In the genomic region with DNA sequence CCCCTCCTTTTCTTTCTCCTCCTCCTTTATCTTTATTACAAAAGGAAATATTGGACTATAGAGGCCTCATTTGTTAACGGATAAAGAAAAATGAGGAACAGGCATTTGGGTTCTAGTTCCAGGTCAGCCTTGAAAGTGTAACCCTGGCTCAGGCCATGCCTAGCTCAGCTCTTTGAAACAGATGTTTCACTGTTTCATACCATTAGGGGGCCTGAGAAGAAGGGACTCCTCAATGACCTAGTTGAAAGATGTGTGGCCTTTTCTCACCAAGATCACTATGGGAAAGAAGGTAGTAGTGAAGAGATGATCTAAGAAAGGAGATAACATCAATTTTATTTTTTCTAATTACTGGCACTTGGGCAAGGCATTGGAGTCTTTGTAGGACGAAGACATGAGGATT, we compare ENCODE assay signal across 21 cellular contexts.
"Had no signal": no experiment of that assay in that cellular context is flagged by ENCODE, and none has a peak within 500 bp of the region (broad histone marks: within the 10 kb centered on the region; RNA-seq: fewer than 3 reads in every experiment).

No MANE protein-coding gene starts in this region.

- H3K9me3 Mint-ChIP-seq: memory B cell had no signal

- H3K27ac ChIP-seq: epithelial cell of prostate, esophagus muscularis mucosa, gastrocnemius medialis, heart right ventricle, left ventricle myocardium inferior, lower lobe of right lung, right atrium auricular region, sigmoid colon, stomach, thoracic aorta, transverse colon had no signal

- DNase-seq: effector memory CD4-positive, alpha-beta T cell; gastrocnemius medialis; heart right ventricle; hypothalamus; kidney; left cardiac atrium; left ventricle myocardium inferior; lower lobe of right lung; midbrain; sigmoid colon; small intestine; stimulated activated CD4-positive, alpha-beta T cell treated with anti-CD3 and anti-CD28 coated beads, Interleukin-12 subunit alpha, Interleukin-12 subunit beta, amount 100 ng/mL, for 4 hours; stimulated activated naive CD4-positive, alpha-beta T cell; stomach; substantia nigra; transverse colon had no signal

- H3K36me3 Mint-ChIP-seq: memory B cell had no signal

- H3K27ac Mint-ChIP-seq: memory B cell had no signal

- H3K27me3 Mint-ChIP-seq: memory B cell had no signal

- FAIRE-seq: kidney, small intestine had no signal

- H3K27me3 ChIP-seq: esophagus muscularis mucosa, heart right ventricle, right atrium auricular region, sigmoid colon, transverse colon had no signal

- H3K4me1 ChIP-seq: esophagus muscularis mucosa, gastrocnemius medialis, heart right ventricle, left ventricle myocardium inferior, lower lobe of right lung, right atrium auricular region, sigmoid colon, stomach, transverse colon had no signal

- H3K4me1 Mint-ChIP-seq: memory B cell had no signal

- H3K4me3 Mint-ChIP-seq: memory B cell had no signal

- ATAC-seq: gastrocnemius medialis, heart right ventricle, left cardiac atrium, lower lobe of right lung had no signal

- H3K4me3 ChIP-seq: esophagus muscularis mucosa, gastrocnemius medialis, heart right ventricle, left ventricle myocardium inferior, lower lobe of right lung, right atrium auricular region, sigmoid colon, stomach, thoracic aorta, transverse colon had no signal

- H3K9me3 ChIP-seq: esophagus muscularis mucosa, gastrocnemius medialis, heart right ventricle, left ventricle myocardium inferior, lower lobe of right lung, right atrium auricular region, sigmoid colon, stomach, thoracic aorta, transverse colon had no signal

- H3K36me3 ChIP-seq: esophagus muscularis mucosa, gastrocnemius medialis, heart right ventricle, left ventricle myocardium inferior, lower lobe of right lung, right atrium auricular region, sigmoid colon, stomach, thoracic aorta, transverse colon had no signal
